Comparison of ENCODE assay signal across 29 cellular contexts in the genomic region with DNA sequence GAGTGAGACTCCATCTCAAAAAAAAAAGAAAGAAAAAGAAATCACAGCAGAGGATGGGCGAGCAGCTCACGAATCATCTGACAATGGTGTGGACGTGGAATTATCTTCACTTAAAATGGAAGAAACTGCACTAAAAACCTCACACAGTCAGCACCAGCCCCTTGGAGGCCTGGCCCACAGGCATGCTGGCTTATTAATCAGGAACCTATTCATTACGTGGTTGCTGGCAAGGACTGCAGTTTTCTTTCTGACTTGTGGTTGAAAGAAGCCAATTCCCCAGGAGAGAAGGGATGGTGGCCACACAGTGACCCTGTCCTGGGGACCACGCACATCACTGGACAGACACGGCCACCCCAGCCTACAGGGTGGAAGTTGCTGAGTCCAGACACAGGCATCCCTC.
A peak's percentile ranks its signal among the peaks of the same experiment; 100 is the strongest.
DNase-seq lines count a peak whose midpoint lies in the region; ATAC-seq and TF ChIP-seq lines count a peak whose summit lies in the region.
"Had no signal": no experiment of that assay in that cellular context is flagged by ENCODE, and none has a peak within 500 bp of the region (broad histone marks: within the 10 kb centered on the region; RNA-seq: fewer than 3 reads in every experiment).

No MANE protein-coding gene starts in this region.

- peaks cover 8% of the 10 kb centered on the region for H3K9me3 Mint-ChIP-seq in activated CD8-positive, alpha-beta T cell treated with anti-CD3 and anti-CD28 coated beads, Interleukin-2, amount 10 ng/mL, durations not matched to agents 7 days and 5 days (ENCODE audit: insufficient read depth)

- H3K27ac Mint-ChIP-seq in activated CD8-positive, alpha-beta T cell treated with anti-CD3 and anti-CD28 coated beads, Interleukin-2, amount 10 ng/mL, durations not matched to agents 7 days and 5 days = no peak overlapping the region
- H3K27ac Mint-ChIP-seq: activated CD4-positive, alpha-beta T cell treated with anti-CD3 and anti-CD28 coated beads for 36 hours; activated naive CD8-positive, alpha-beta T cell treated with anti-CD3 and anti-CD28 coated beads for 36 hours; naive B cell; progenitor cell of endocrine pancreas had no signal

- H3K27me3 Mint-ChIP-seq in activated CD8-positive, alpha-beta T cell treated with anti-CD3 and anti-CD28 coated beads, Interleukin-2, amount 10 ng/mL, durations not matched to agents 7 days and 5 days (ENCODE audit: low read depth) = no peaks in the 10 kb centered on the region
- H3K27me3 Mint-ChIP-seq: progenitor cell of endocrine pancreas had no signal

- no peaks in the 10 kb centered on the region for H3K36me3 Mint-ChIP-seq in activated CD8-positive, alpha-beta T cell treated with anti-CD3 and anti-CD28 coated beads, Interleukin-2, amount 10 ng/mL, durations not matched to agents 7 days and 5 days (ENCODE audit: low read depth)
- H3K36me3 Mint-ChIP-seq: activated naive CD8-positive, alpha-beta T cell treated with anti-CD3 and anti-CD28 coated beads for 36 hours had no signal

- H3K4me3 Mint-ChIP-seq in activated CD8-positive, alpha-beta T cell treated with anti-CD3 and anti-CD28 coated beads, Interleukin-2, amount 10 ng/mL, durations not matched to agents 7 days and 5 days = no peak overlapping the region
- H3K4me3 Mint-ChIP-seq: activated CD4-positive, alpha-beta T cell treated with anti-CD3 and anti-CD28 coated beads for 36 hours; activated naive CD8-positive, alpha-beta T cell treated with anti-CD3 and anti-CD28 coated beads for 36 hours; brain; naive B cell had no signal

- no peaks in the 10 kb centered on the region for H3K36me3 ChIP-seq in H7 (replicated peaks; ENCODE audit: control insufficient read depth, insufficient read depth, low read length)
- H3K36me3 ChIP-seq: left ventricle myocardium inferior, neutrophil, thoracic aorta had no signal

- H3K4me3 ChIP-seq in AG09309 (ENCODE audit: control insufficient read depth, low read depth, low read length) (no peak overlapping the region), cardiac fibroblast (replicated peaks in 1 of 2; ENCODE audit: low read depth in 2 of 2, low read length in 2 of 2) (no peak overlapping the region), H7 (ENCODE audit: insufficient read depth, low read depth, low read length) (no peak overlapping the region)
- H3K4me3 ChIP-seq: K562, left ventricle myocardium inferior, thoracic aorta had no signal

- TF ChIP-seq CTCF in AG09309 (IDR thresholded peaks at IDR 0.05; ENCODE audit: control insufficient read depth, insufficient read depth, low read depth, low read length, missing control alignments) = no peak
- TF ChIP-seq CTCF in cardiac fibroblast (IDR thresholded peaks at IDR 0.05; ENCODE audit: low read depth, low read length) = no peak

- H3K27me3 ChIP-seq in H7 (ENCODE audit: control insufficient read depth, insufficient read depth, low read length) = no peaks in the 10 kb centered on the region

- no peaks in the 10 kb centered on the region for H3K4me1 Mint-ChIP-seq in activated CD8-positive, alpha-beta T cell treated with anti-CD3 and anti-CD28 coated beads, Interleukin-2, amount 10 ng/mL, durations not matched to agents 7 days and 5 days (ENCODE audit: low read depth)
- H3K4me1 Mint-ChIP-seq: activated CD4-positive, alpha-beta T cell treated with anti-CD3 and anti-CD28 coated beads for 36 hours had no signal

- POLR2A ChIA-PET in activated CD8-positive, alpha-beta T cell treated with anti-CD3 and anti-CD28 coated beads, Interleukin-2, amount 10 ng/mL, durations not matched to agents 7 days and 5 days (lab: Charles Lee) = no interaction called here

- ATAC-seq in HG03432 (IDR thresholded peaks at IDR 0.05; ENCODE audit: unreplicated experiment) (no peak), GM21381 (IDR thresholded peaks at IDR 0.05; ENCODE audit: unreplicated experiment) (no peak)
- ATAC-seq in activated CD8-positive, alpha-beta T cell treated with anti-CD3 and anti-CD28 coated beads, Interleukin-2, amount 10 ng/mL, durations not matched to agents 7 days and 5 days = no peak
- ATAC-seq: activated CD4-positive, alpha-beta T cell treated with anti-CD3 and anti-CD28 coated beads for 36 hours; HCT116; K562; sciatic nerve had no signal

- peak; percentile 11 for DNase-seq in AG09309 (ENCODE audit: low read depth)
- DNase-seq in M059J (ENCODE audit: low read depth) = peak; percentile 20
- DNase-seq in cardiac fibroblast (ENCODE audit: low read depth in 2 of 2) = peak; percentile 13 to 15
- peak; percentile 12 for DNase-seq in iris pigment epithelial cell (ENCODE audit: low read depth)
- DNase-seq in H7 = no peak
- DNase-seq in activated CD8-positive, alpha-beta T cell treated with anti-CD3 and anti-CD28 coated beads, Interleukin-2, amount 10 ng/mL, durations not matched to agents 7 days and 5 days = no peak
- DNase-seq: activated CD4-positive, alpha-beta T cell treated with anti-CD3 and anti-CD28 coated beads for 36 hours; activated CD8-positive, alpha-beta memory T cell treated with anti-CD3 and anti-CD28 coated beads for 24 hours; activated effector memory CD4-positive, alpha-beta T cell treated with anti-CD3 and anti-CD28 coated beads, Interleukin-2, amount 50 U/mL, for 16 hours; activated naive CD8-positive, alpha-beta T cell treated with anti-CD3 and anti-CD28 coated beads for 36 hours; DMS153; effector CD8-positive, alpha-beta T cell; GF-D8; left ventricle myocardium inferior; naive B cell; NCI-H1436; NCI-H2081 treated with DMSO at 0.1 percent for 48 hours; NCI-H774; stimulated activated CD4-positive, alpha-beta T cell treated with anti-CD3 and anti-CD28 coated beads, Interleukin-4, amount 100 ng/mL, for 4 hours; stimulated activated naive CD4-positive, alpha-beta T cell had no signal

- CTCF ChIA-PET in activated CD8-positive, alpha-beta T cell treated with anti-CD3 and anti-CD28 coated beads, Interleukin-2, amount 10 ng/mL, durations not matched to agents 7 days and 5 days (lab: Charles Lee) = no interaction called here

Comparison
In these comparisons a context has a peak if more than half of its experiments do, and no peak if none do; other contexts are left out.
1. DNase-seq: peak in AG09309 (single experiment), M059J (single experiment), cardiac fibroblast (2 of 2) and iris pigment epithelial cell (single experiment); none in H7 (single experiment) and activated CD8-positive, alpha-beta T cell treated with anti-CD3 and anti-CD28 coated beads, Interleukin-2, amount 10 ng/mL, durations not matched to agents 7 days and 5 days (single experiment).